1 cellular context compared by ENCODE assay signal in genomic region chr14:74425525-74426201, GRCh38.
A peak's percentile ranks its signal among the peaks of the same experiment; 100 is the strongest.
TF ChIP-seq lines count a peak whose summit lies in the region.

No MANE protein-coding gene starts in this region.

TF ChIP-seq in HepG2, 621 proteins besides CTCF, POLR2A, EP300 and RAD21 (continued from another document and continues in another):
- TF ChIP-seq ZNF773 (CRISPR knock-in tag; IDR thresholded peaks at IDR 0.05; ENCODE audit: borderline replicate concordance) (peak; percentile 88; the same call in 1 of the 2 replicates), TAF15 (IDR thresholded peaks at IDR 0.05; ENCODE audit: low read depth, low read length, poor library complexity, severe bottlenecking) (no peak), TCF7L2 (IDR thresholded peaks at IDR 0.05; ENCODE audit: low read depth, low read length) (no peak), PHF20 (CRISPR knock-in tag; IDR thresholded peaks at IDR 0.05) (no peak), ETV5 (CRISPR knock-in tag; IDR thresholded peaks at IDR 0.05; ENCODE audit: borderline replicate concordance) (no peak), DRAP1 (CRISPR knock-in tag; IDR thresholded peaks at IDR 0.05) (no peak), MYPOP (CRISPR knock-in tag; IDR thresholded peaks at IDR 0.05) (no peak), TBL1XR1 (IDR thresholded peaks at IDR 0.05; ENCODE audit: borderline replicate concordance, low read length, partially characterized antibody) (no peak), ZNF251 (CRISPR knock-in tag; IDR thresholded peaks at IDR 0.05) (no peak), ZMAT5 (CRISPR knock-in tag; IDR thresholded peaks at IDR 0.05; ENCODE audit: borderline replicate concordance, low read depth) (no peak), RBAK (CRISPR knock-in tag; IDR thresholded peaks at IDR 0.05) (no peak), ZNF234 (CRISPR knock-in tag; conservative IDR thresholded peaks at IDR 0.05) (no peak), ZNF704 (CRISPR knock-in tag; IDR thresholded peaks at IDR 0.05; ENCODE audit: borderline replicate concordance) (no peak), NR1H2 (CRISPR knock-in tag; IDR thresholded peaks at IDR 0.05; ENCODE audit: borderline replicate concordance, low read depth) (no peak), EEA1 (CRISPR knock-in tag; IDR thresholded peaks at IDR 0.05; ENCODE audit: borderline replicate concordance) (no peak; the same call in 1 of the 2 replicates), ARNTL (CRISPR knock-in tag; IDR thresholded peaks at IDR 0.05) (no peak), ZNF530 (CRISPR knock-in tag; IDR thresholded peaks at IDR 0.05; ENCODE audit: low read depth) (no peak), ZNF598 (CRISPR knock-in tag; IDR thresholded peaks at IDR 0.05; ENCODE audit: borderline replicate concordance) (no peak), ZNF275 (CRISPR knock-in tag; IDR thresholded peaks at IDR 0.05; ENCODE audit: borderline replicate concordance) (no peak), ZNF569 (CRISPR knock-in tag; IDR thresholded peaks at IDR 0.05; ENCODE audit: borderline replicate concordance) (no peak), ZC3H4 (CRISPR knock-in tag; IDR thresholded peaks at IDR 0.05; ENCODE audit: borderline replicate concordance) (no peak), ZNF776 (CRISPR knock-in tag; IDR thresholded peaks at IDR 0.05) (0 out of 2 replicates have a peak, but pooled peaks have one; percentile 30), ZNF746 (CRISPR knock-in tag; IDR thresholded peaks at IDR 0.05) (no peak), RAD51 (IDR thresholded peaks at IDR 0.05; ENCODE audit: borderline replicate concordance) (no peak), ZBTB44 (CRISPR knock-in tag; IDR thresholded peaks at IDR 0.05) (no peak), TARDBP (CRISPR knock-in tag; IDR thresholded peaks at IDR 0.05) (no peak), ERF (CRISPR knock-in tag; IDR thresholded peaks at IDR 0.05) (no peak), U2AF1 (optimal IDR thresholded peaks at IDR 0.05; ENCODE audit: low read depth, low read length) (no peak), ZNF792 (CRISPR knock-in tag; IDR thresholded peaks at IDR 0.05) (no peak), CBX1 (IDR thresholded peaks at IDR 0.05; ENCODE audit: low read depth) (no peak), CBX5 (CRISPR knock-in tag; IDR thresholded peaks at IDR 0.05; ENCODE audit: borderline replicate concordance) (no peak), ZFP1 (CRISPR knock-in tag; IDR thresholded peaks at IDR 0.05) (no peak), ZNF326 (CRISPR knock-in tag; IDR thresholded peaks at IDR 0.05; ENCODE audit: borderline replicate concordance) (no peak), MXI1 (IDR thresholded peaks at IDR 0.05; ENCODE audit: borderline replicate concordance, low read depth, low read length) (no peak), HMG20A (CRISPR knock-in tag; IDR thresholded peaks at IDR 0.05; ENCODE audit: borderline replicate concordance) (no peak), CREB1 (IDR thresholded peaks at IDR 0.05) (no peak), CREB1 (CRISPR knock-in tag; IDR thresholded peaks at IDR 0.05) (no peak), HOMEZ (CRISPR knock-in tag; IDR thresholded peaks at IDR 0.05; ENCODE audit: low read depth) (no peak), HOXA7 (CRISPR knock-in tag; IDR thresholded peaks at IDR 0.05) (no peak), PBX3 (CRISPR knock-in tag; IDR thresholded peaks at IDR 0.05; ENCODE audit: borderline replicate concordance) (no peak), ZNF33B (CRISPR knock-in tag; IDR thresholded peaks at IDR 0.05) (no peak), SOX5 (CRISPR knock-in tag; IDR thresholded peaks at IDR 0.05; ENCODE audit: borderline replicate concordance) (no peak), SOX6 (IDR thresholded peaks at IDR 0.05) (no peak), SOX6 (CRISPR knock-in tag; IDR thresholded peaks at IDR 0.05) (no peak), SAP130 (CRISPR knock-in tag; IDR thresholded peaks at IDR 0.05; ENCODE audit: low read depth) (peak; percentile 42; the same call in 1 of the 2 replicates), ZNF343 (CRISPR knock-in tag; IDR thresholded peaks at IDR 0.05) (no peak), HOXA5 (CRISPR knock-in tag; IDR thresholded peaks at IDR 0.05) (peak; percentile 65; the same call in 1 of the 2 replicates), GATAD1 (CRISPR knock-in tag; IDR thresholded peaks at IDR 0.05) (no peak), ZNF678 (CRISPR knock-in tag; IDR thresholded peaks at IDR 0.05) (no peak), RELA (CRISPR knock-in tag; IDR thresholded peaks at IDR 0.05) (no peak), ZNF260 (CRISPR knock-in tag; IDR thresholded peaks at IDR 0.05; ENCODE audit: borderline replicate concordance, low read depth) (no peak), LBX2 (CRISPR knock-in tag; IDR thresholded peaks at IDR 0.05; ENCODE audit: borderline replicate concordance) (no peak), PAX8 (CRISPR knock-in tag; IDR thresholded peaks at IDR 0.05; ENCODE audit: borderline replicate concordance) (no peak), HNRNPL (IDR thresholded peaks at IDR 0.05; ENCODE audit: low read depth, low read length) (no peak), WIZ (CRISPR knock-in tag; IDR thresholded peaks at IDR 0.05) (no peak), MLLT10 (CRISPR knock-in tag; IDR thresholded peaks at IDR 0.05) (no peak), GTF3A (CRISPR knock-in tag; conservative IDR thresholded peaks at IDR 0.05) (no peak), NCOA5 (CRISPR knock-in tag; IDR thresholded peaks at IDR 0.05) (no peak), ZNF597 (CRISPR knock-in tag; IDR thresholded peaks at IDR 0.05) (no peak), TRIM22 (IDR thresholded peaks at IDR 0.05) (no peak)
